8 cellular contexts compared by ENCODE assay signal in the genomic region with DNA sequence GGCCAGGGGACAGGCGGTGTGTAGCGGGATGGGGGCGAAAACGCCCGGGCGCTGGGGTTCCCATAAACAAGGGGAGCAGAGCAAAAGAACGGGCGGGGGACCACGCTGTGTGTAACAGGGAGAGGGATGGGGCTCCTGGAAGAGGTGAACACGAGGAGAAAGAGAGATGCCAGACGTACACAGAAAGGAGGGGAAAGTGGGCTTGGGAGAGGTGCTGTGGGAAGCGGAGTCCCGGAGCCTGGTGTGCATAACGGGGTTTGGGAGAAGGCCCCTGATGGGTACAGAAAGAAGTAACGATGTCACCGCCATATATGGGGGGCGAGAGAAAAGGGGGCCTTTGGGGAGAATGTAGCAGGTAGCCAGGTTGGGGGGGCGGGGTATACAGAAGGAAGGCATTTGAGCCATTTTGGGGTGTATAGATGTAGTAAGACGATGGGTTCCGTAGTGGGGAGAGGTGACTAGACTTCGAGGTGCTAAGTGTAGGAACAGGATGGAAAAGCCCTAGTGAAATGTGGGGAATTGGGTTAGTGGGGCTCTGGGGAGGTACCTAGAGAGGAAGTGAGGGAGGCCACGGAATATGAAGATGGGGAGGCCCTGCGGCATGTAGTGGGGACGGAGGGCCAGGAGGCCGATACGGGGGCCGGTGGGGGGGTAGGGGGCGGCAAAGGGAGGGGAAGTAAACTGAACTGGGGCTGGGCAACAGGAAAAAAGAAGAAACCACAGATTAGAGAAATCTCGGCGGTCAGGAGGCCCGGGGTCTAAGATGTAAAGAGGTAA. TPM values are rescaled to one million over a fixed set of nuclear protein-coding genes. Genes with fewer than 3 reads are reported as not detected.
DNase-seq lines count a peak whose midpoint lies in the region; ATAC-seq and TF ChIP-seq lines count a peak whose summit lies in the region.

No MANE protein-coding gene starts in this region.

- H3K27ac Mint-ChIP-seq in activated CD4-positive, alpha-beta T cell treated with anti-CD3 and anti-CD28 coated beads, Interleukin-2, amount 10 ng/mL, durations not matched to agents 24 days and 14 days: peak overlapping the region; percentile 92

- DNase-seq in activated CD4-positive, alpha-beta T cell treated with anti-CD3 and anti-CD28 coated beads, Interleukin-2, amount 10 ng/mL, durations not matched to agents 24 days and 14 days: peak; percentile 73
- DNase-seq in fibroblast of pulmonary artery (ENCODE audit: low read depth) (peak; percentile 36), omental fat pad (ENCODE audit: low spot score) (no peak), A172 (ENCODE audit: low spot score) (no peak), iPS-NIHi7 (ENCODE audit: extremely low spot score) (no peak)

- peak overlapping the region; percentile 89 for H3K9ac ChIP-seq in HUES6 (ENCODE audit: low read length)

- peaks cover 3% of the 10 kb centered on the region for H3K9me3 Mint-ChIP-seq in activated CD4-positive, alpha-beta T cell treated with anti-CD3 and anti-CD28 coated beads, Interleukin-2, amount 10 ng/mL, durations not matched to agents 24 days and 14 days

- H3K36me3 Mint-ChIP-seq in activated CD4-positive, alpha-beta T cell treated with anti-CD3 and anti-CD28 coated beads, Interleukin-2, amount 10 ng/mL, durations not matched to agents 24 days and 14 days (ENCODE audit: low read depth): peaks cover 50% of the 10 kb centered on the region

- H3K4me3 Mint-ChIP-seq in activated CD4-positive, alpha-beta T cell treated with anti-CD3 and anti-CD28 coated beads, Interleukin-2, amount 10 ng/mL, durations not matched to agents 24 days and 14 days: peak overlapping the region; percentile 90

- H3K36me3 ChIP-seq in DOHH2 (ENCODE audit: control insufficient read depth, low read length) (peaks cover 48% of the 10 kb centered on the region), HUES6 (ENCODE audit: control insufficient read depth, insufficient read depth, low read length) (peaks cover 16% of the 10 kb centered on the region)

- TF ChIP-seq CTCF in DOHH2 (IDR thresholded peaks at IDR 0.05; ENCODE audit: low read depth, low read length, poor library complexity, severe bottlenecking): no peak
- no peak for TF ChIP-seq CTCF in fibroblast of pulmonary artery (IDR thresholded peaks at IDR 0.05; ENCODE audit: low read length, missing control alignments)
- no peak for TF ChIP-seq CTCF in omental fat pad (IDR thresholded peaks at IDR 0.05)

- no peaks in the 10 kb centered on the region for H3K9me2 ChIP-seq in DOHH2 (replicated peaks; ENCODE audit: control insufficient read depth, low read length)

- H3K4me2 ChIP-seq in DOHH2 (ENCODE audit: low read length): peak overlapping the region; percentile 87

- H3K4me1 ChIP-seq in DOHH2 (ENCODE audit: control insufficient read depth, low read length) (peaks cover 61% of the 10 kb centered on the region), HUES6 (ENCODE audit: control insufficient read depth, insufficient read depth, low read length) (peaks cover 10% of the 10 kb centered on the region)

- H3K27ac ChIP-seq in DOHH2 (ENCODE audit: low read depth, low read length): peak overlapping the region; percentile 99
- H3K27ac ChIP-seq in HUES6 (ENCODE audit: low read depth, low read length): peak overlapping the region; percentile 64; the same call in 1 of the 2 replicates

- no peaks in the 10 kb centered on the region for H3K27me3 ChIP-seq in DOHH2 (ENCODE audit: control insufficient read depth, low read length)
- H3K27me3 ChIP-seq in HUES6 (ENCODE audit: control insufficient read depth, insufficient read depth, low read length): no peaks in the 10 kb centered on the region

- peaks cover 35% of the 10 kb centered on the region for H3K4me1 Mint-ChIP-seq in activated CD4-positive, alpha-beta T cell treated with anti-CD3 and anti-CD28 coated beads, Interleukin-2, amount 10 ng/mL, durations not matched to agents 24 days and 14 days

- intact Hi-C loops in activated CD4-positive, alpha-beta T cell treated with anti-CD3 and anti-CD28 coated beads, Interleukin-2, amount 10 ng/mL, durations not matched to agents 24 days and 14 days (cut with micrococcal nuclease): loop anchor here (5.0 kb wide), 1 partner anchor 524 kb away; a partner anchor contains a TSS

- peaks cover 34% of the 10 kb centered on the region for H3F3A ChIP-seq in DOHH2 (ENCODE audit: control insufficient read depth, insufficient read depth)

- H3K9me3 ChIP-seq in DOHH2 (ENCODE audit: control insufficient read depth, insufficient read depth, low read length): no peaks in the 10 kb centered on the region
- no peaks in the 10 kb centered on the region for H3K9me3 ChIP-seq in HUES6 (ENCODE audit: control insufficient read depth, insufficient read depth, low read depth, low read length)

- peaks cover 82% of the 10 kb centered on the region for H3K79me2 ChIP-seq in DOHH2 (ENCODE audit: control insufficient read depth, low read length)

- H4K20me1 ChIP-seq in DOHH2 (ENCODE audit: control insufficient read depth, insufficient read depth, low read depth, low read length): no peaks in the 10 kb centered on the region

- ATAC-seq in omental fat pad (ENCODE audit: low FRiP score): peak; percentile 0
- no peak for ATAC-seq in HG02981 (IDR thresholded peaks at IDR 0.05; ENCODE audit: unreplicated experiment)

- H3K4me3 ChIP-seq in DOHH2 (ENCODE audit: low read length) (peak overlapping the region; percentile 95), HUES6 (ENCODE audit: low read depth, low read length) (peak overlapping the region; percentile 91), fibroblast of pulmonary artery (replicated peaks; ENCODE audit: low read depth, low read length) (peak overlapping the region; percentile 88)

- no peaks in the 10 kb centered on the region for H3K27me3 Mint-ChIP-seq in activated CD4-positive, alpha-beta T cell treated with anti-CD3 and anti-CD28 coated beads, Interleukin-2, amount 10 ng/mL, durations not matched to agents 24 days and 14 days

RNA-seq across cellular contexts. Expression of a gene that starts 0.8 kb away (rescaled TPM):
- total RNA-seq in activated CD4-positive, alpha-beta T cell treated with anti-CD3 and anti-CD28 coated beads, Interleukin-2, amount 10 ng/mL, durations not matched to agents 24 days and 14 days: 38.3 and 39.1 TPM in 2 replicates
- total RNA-seq in omental fat pad: 10 to 100 TPM; 11.4 to 20.5 (median 13.8) TPM
- 13.0 and 21.6 TPM in 2 replicates for total RNA-seq in A172 (2014; rRNA removed; shearing (Covaris generic))

RNA-seq across cellular contexts. Expression of a gene that starts 1.9 kb away (rescaled TPM):
- total RNA-seq in activated CD4-positive, alpha-beta T cell treated with anti-CD3 and anti-CD28 coated beads, Interleukin-2, amount 10 ng/mL, durations not matched to agents 24 days and 14 days: 32.7 and 33.0 TPM in 2 replicates
- total RNA-seq in omental fat pad: 10 to 100 TPM in 3 of 4 donors, 1 to 10 TPM in 1; 9.9 to 15.0 (median 11.9) TPM
- 7.3 and 20.2 TPM in 2 replicates for total RNA-seq in A172 (2014; rRNA removed; shearing (Covaris generic))

RNA-seq across cellular contexts. Expression of a gene that starts 6.4 kb away (rescaled TPM):
- 8.0 and 9.0 TPM in 2 replicates for total RNA-seq in activated CD4-positive, alpha-beta T cell treated with anti-CD3 and anti-CD28 coated beads, Interleukin-2, amount 10 ng/mL, durations not matched to agents 24 days and 14 days
- total RNA-seq in omental fat pad: 10 to 100 TPM in 3 of 4 donors, 1 to 10 TPM in 1; 9.8 to 15.2 (median 11.0) TPM
- 2.6 and 6.0 TPM in 2 replicates for total RNA-seq in A172 (2014; rRNA removed; shearing (Covaris generic))

RNA-seq across cellular contexts. Expression of a gene that starts 13.3 kb away (rescaled TPM):
- total RNA-seq in activated CD4-positive, alpha-beta T cell treated with anti-CD3 and anti-CD28 coated beads, Interleukin-2, amount 10 ng/mL, durations not matched to agents 24 days and 14 days: 390 and 394 TPM in 2 replicates
- 100 to 1,000 TPM in 2 of 4 donors, 10 to 100 TPM in 2; 55.2 to 132 (median 86.1) TPM for total RNA-seq in omental fat pad
- total RNA-seq in A172 (2014; rRNA removed; shearing (Covaris generic)): 143 and 169 TPM in 2 replicates

RNA-seq across cellular contexts. Expression of a gene that starts 17.2 kb away (rescaled TPM):
- 3.6 and 3.7 TPM in 2 replicates for total RNA-seq in activated CD4-positive, alpha-beta T cell treated with anti-CD3 and anti-CD28 coated beads, Interleukin-2, amount 10 ng/mL, durations not matched to agents 24 days and 14 days
- total RNA-seq in omental fat pad: 1 to 10 TPM; 2.5 to 3.8 (median 3.2) TPM
- total RNA-seq in A172 (2014; rRNA removed; shearing (Covaris generic)): 0.62 and 6.5 TPM in 2 replicates

Comparison
In these comparisons a context has a peak if more than half of its experiments do, and no peak if none do; other contexts are left out.
1. DNase-seq: peak in activated CD4-positive, alpha-beta T cell treated with anti-CD3 and anti-CD28 coated beads, Interleukin-2, amount 10 ng/mL, durations not matched to agents 24 days and 14 days (single experiment) and fibroblast of pulmonary artery (single experiment); none in omental fat pad (single experiment), A172 (single experiment) and iPS-NIHi7 (single experiment).
2. Peak in every context shown above with its lines, with median percentiles within 50 percentile points of each other: H3K4me3 ChIP-seq.